In the genomic region with DNA sequence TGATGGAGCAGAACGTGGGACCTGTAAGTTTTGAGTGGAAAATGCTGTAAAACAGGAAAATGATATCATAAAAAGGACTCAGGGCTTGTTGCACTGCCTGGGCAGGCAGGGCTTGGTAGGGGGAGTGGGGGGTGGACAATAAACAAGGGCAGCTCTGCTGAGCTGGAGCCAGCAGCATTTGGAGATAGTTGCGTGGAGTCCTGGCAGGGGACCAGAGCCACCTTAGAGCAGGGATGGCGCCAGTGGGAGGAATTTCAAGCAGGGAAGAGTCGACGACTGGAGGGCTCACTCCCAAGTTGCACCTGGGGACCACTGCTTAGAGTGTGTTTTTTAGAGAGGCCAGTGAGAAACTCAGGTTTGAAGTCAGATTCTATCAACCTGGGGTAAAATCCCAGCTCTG, we compare ENCODE assay signal across 24 cellular contexts.
"Had no signal": no experiment of that assay in that cellular context is flagged by ENCODE, and none has a peak within 500 bp of the region (broad histone marks: within the 10 kb centered on the region; RNA-seq: fewer than 3 reads in every experiment).

No MANE protein-coding gene starts in this region.

- H3K4me3 ChIP-seq: coronary artery, gastrocnemius medialis, hepatocyte, left lung, lower lobe of right lung, ovary, right lobe of liver, smooth muscle cell, stomach, thoracic aorta, transverse colon, upper lobe of right lung, uterus had no signal

- H3K9me3 ChIP-seq: gastrocnemius medialis, ovary, right lobe of liver, upper lobe of right lung, uterus had no signal

- DNase-seq: effector CD4-positive, alpha-beta T cell; head of caudate nucleus; kidney; left lung; lower lobe of right lung; naive thymus-derived CD8-positive, alpha-beta T cell; nephron progenitor cell; ovary; posterior cingulate gyrus; retina; right lobe of liver; stimulated activated CD4-positive, alpha-beta T cell treated with anti-CD3 and anti-CD28 coated beads, Interleukin-2, amount 100 ng/mL, for 24 hours; stimulated activated CD4-positive, alpha-beta T cell treated with anti-CD3 and anti-CD28 coated beads, Interleukin-4, amount 100 ng/mL, for 24 hours; stimulated activated naive CD4-positive, alpha-beta T cell treated with Interleukin-2 at 50 U/mL for 16 hours; stomach; transverse colon; upper lobe of right lung; uterus had no signal

- H3K4me1 ChIP-seq: gastrocnemius medialis, uterus had no signal

- ATAC-seq: naive thymus-derived CD8-positive, alpha-beta T cell; stimulated activated effector memory CD8-positive, alpha-beta T cell treated with anti-CD3 and anti-CD28 coated beads, Interleukin-12 subunit alpha, Interleukin-12 subunit beta, amount 100 ng/mL, for 72 hours; upper lobe of right lung had no signal

- H3K36me3 ChIP-seq: gastrocnemius medialis, left lung, lower lobe of right lung, ovary, right lobe of liver, stomach, thoracic aorta, transverse colon, upper lobe of right lung, uterus had no signal

- H3K27ac ChIP-seq: hepatocyte, ovary, right lobe of liver, thoracic aorta had no signal

- H3K27me3 ChIP-seq: gastrocnemius medialis, hepatocyte, left lung, ovary, right lobe of liver, transverse colon, upper lobe of right lung, uterus had no signal
